Comparison of ENCODE assay signal across 8 cellular contexts in genomic region chr2:188765522-188765921, GRCh38.
DNase-seq lines count a peak whose midpoint lies in the region; ATAC-seq and TF ChIP-seq lines count a peak whose summit lies in the region.

No MANE protein-coding gene starts in this region.

- H3K4me1 ChIP-seq in heart right ventricle (no peaks in the 10 kb centered on the region), thyroid gland (no peaks in the 10 kb centered on the region)

- DNase-seq in heart right ventricle (no peak), left ventricle myocardium superior (no peak), HT1080 (ENCODE audit: low read depth) (peak; percentile 26), brain microvascular endothelial cell (peak; percentile 54), thyroid gland (peak; percentile 7 to 8), hypothalamus (lab: John Stamatoyannopoulos, UW) (no peak), NCI-H1930 (lab: John Stamatoyannopoulos, UW) (no peak), NCI-H187 treated with DMSO at 0.1 percent for 48 hours (lab: John Stamatoyannopoulos, UW) (no peak)

- H3K27me3 ChIP-seq in heart right ventricle (no peaks in the 10 kb centered on the region), brain microvascular endothelial cell (replicated peaks) (no peaks in the 10 kb centered on the region), thyroid gland (no peaks in the 10 kb centered on the region)

- TF ChIP-seq POLR2A in thyroid gland (IDR thresholded peaks at IDR 0.05): no peak

- H3K4me3 ChIP-seq in heart right ventricle (no peak overlapping the region), brain microvascular endothelial cell (ENCODE audit: low read depth, low read length) (no peak overlapping the region), thyroid gland (replicated peaks in 1 of 3) (no peak overlapping the region)

- in situ Hi-C loops in brain microvascular endothelial cell (cut with HindIII; ENCODE audit: low pct_ligation_motif_present, low sequenced_read_pairs): no loop called here

- no peak overlapping the region for H3K27ac ChIP-seq in heart right ventricle
- no peak overlapping the region for H3K27ac ChIP-seq in brain microvascular endothelial cell
- no peak overlapping the region for H3K27ac ChIP-seq in thyroid gland

- no peaks in the 10 kb centered on the region for H3K9me3 ChIP-seq in heart right ventricle
- H3K9me3 ChIP-seq in thyroid gland: no peaks in the 10 kb centered on the region

- no peak for ATAC-seq in heart right ventricle
- ATAC-seq in left ventricle myocardium superior: no peak

- intact Hi-C loops in heart right ventricle (cut with DNase I): loop anchor here in 1 of 10 donors (5.0 to 10.0 kb wide), 2 partner anchors 212 to 241 kb away; no protein-coding TSS in a partner anchor
- intact Hi-C loops in left ventricle myocardium superior (cut with micrococcal nuclease): no loop called here
- intact Hi-C loops in thyroid gland (cut with DNase I): no loop called here

- H3K36me3 ChIP-seq in heart right ventricle: no peaks in the 10 kb centered on the region
- H3K36me3 ChIP-seq in brain microvascular endothelial cell (replicated peaks): no peaks in the 10 kb centered on the region
- no peaks in the 10 kb centered on the region for H3K36me3 ChIP-seq in thyroid gland

- TF ChIP-seq CTCF in heart right ventricle (IDR thresholded peaks at IDR 0.05) (peak in 6 of 9 donors; percentile 24 to 49 (median 34)), brain microvascular endothelial cell (IDR thresholded peaks at IDR 0.05; ENCODE audit: low read depth, low read length, missing control alignments) (peak; percentile 68), thyroid gland (IDR thresholded peaks at IDR 0.05) (peak in 2 of 6 experiments; percentile 14 to 26)

- 56 to 58% methylated on average over 3 of the region's 3 CpGs for WGBS in heart right ventricle, 2 donors
- WGBS in thyroid gland, 2 donors: 68 to 78% methylated on average over 3 of the region's 3 CpGs

Comparison
In these comparisons a context has a peak if more than half of its experiments do, and no peak if none do; other contexts are left out.
1. DNase-seq: peak in HT1080 (single experiment), brain microvascular endothelial cell (single experiment) and thyroid gland (2 of 2); none in heart right ventricle (0 of 2), left ventricle myocardium superior (single experiment), hypothalamus (0 of 51), NCI-H1930 (0 of 2) and NCI-H187 treated with DMSO at 0.1 percent for 48 hours (single experiment).